In the genomic region with DNA sequence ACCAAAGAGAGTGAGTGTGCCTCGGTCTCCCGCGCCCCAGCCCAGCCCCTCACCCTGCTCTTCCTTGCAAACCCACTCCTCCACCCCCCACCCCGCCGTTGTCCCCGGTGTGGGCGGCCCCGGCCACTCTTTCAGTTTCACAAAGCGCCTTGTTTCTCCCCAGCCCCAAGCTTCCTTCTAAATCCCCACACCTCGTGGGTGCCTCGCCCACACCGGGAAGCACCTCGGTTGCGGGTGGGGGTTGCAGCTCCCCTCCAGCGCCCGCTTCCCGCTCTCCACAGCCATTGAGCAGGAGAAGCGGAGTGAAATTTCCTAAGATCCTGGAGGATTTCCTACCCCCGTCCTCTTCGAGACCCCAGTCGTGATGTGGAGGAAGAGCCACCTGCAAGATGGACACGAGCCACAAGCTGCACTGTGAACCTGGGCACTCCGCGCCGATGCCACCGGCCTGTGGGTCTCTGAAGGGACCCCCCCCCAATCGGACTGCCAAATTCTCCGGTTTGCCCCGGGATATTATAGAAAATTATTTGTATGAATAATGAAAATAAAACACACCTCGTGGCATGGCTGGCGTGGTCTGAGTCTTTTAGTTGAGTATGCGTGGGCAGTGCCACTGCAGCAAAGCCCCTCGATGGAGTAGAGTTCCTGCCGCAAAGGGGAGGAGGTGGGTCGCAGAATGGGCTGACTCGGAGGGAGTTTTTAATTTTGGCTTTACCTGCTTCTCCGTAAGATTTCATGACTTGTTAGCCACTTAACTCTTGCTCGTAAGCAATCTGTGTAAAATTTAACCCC, we compare ENCODE assay signal across 8 cellular contexts. TPM values are rescaled to one million over a fixed set of nuclear protein-coding genes. Genes with fewer than 3 reads are reported as not detected.
A peak's percentile ranks its signal among the peaks of the same experiment; 100 is the strongest.
DNase-seq lines count a peak whose midpoint lies in the region; ATAC-seq and TF ChIP-seq lines count a peak whose summit lies in the region.

No MANE protein-coding gene starts in this region.

- H3F3A ChIP-seq in Loucy (ENCODE audit: low read depth), result no peaks in the 10 kb centered on the region; the same call in 1 of the 2 replicates

- H3K9me3 ChIP-seq in ES-I3 (ENCODE audit: control insufficient read depth, insufficient read depth, low read length) (no peaks in the 10 kb centered on the region), Loucy (ENCODE audit: insufficient read depth, low read depth, low read length) (no peaks in the 10 kb centered on the region)

- DNase-seq in activated gamma-delta T cell treated with Interleukin-2 at 50 U/mL for 16 hours (peak; percentile 45), head of caudate nucleus (peak in 40 of 42 donors; percentile 33 to 82 (median 62)), posterior cingulate gyrus (peak in 6 of 10 donors; percentile 33 to 90 (median 68)), HT-29 (ENCODE audit: low spot score) (no peak), NCI-H1694 (lab: John Stamatoyannopoulos, UW) (no peak)

- H3K9ac ChIP-seq in ES-I3 (ENCODE audit: low read depth, low read length) (peak overlapping the region; percentile 88), Loucy (ENCODE audit: low read depth, low read length, poor library complexity, severe bottlenecking) (peak overlapping the region; percentile 95)

- H3K79me2 ChIP-seq in Loucy (ENCODE audit: insufficient read depth, low read length), result peaks cover 28% of the 10 kb centered on the region

- H2AFZ ChIP-seq in Loucy (ENCODE audit: low read length), result no peak overlapping the region

- no peak for TF ChIP-seq CTCF in Loucy (conservative IDR thresholded peaks at IDR 0.05; ENCODE audit: low read length)

- peak overlapping the region; percentile 85 for H3K4me2 ChIP-seq in Loucy (ENCODE audit: low read depth, low read length, poor library complexity, severe bottlenecking)

- H4K20me1 ChIP-seq in Loucy (ENCODE audit: insufficient read depth, low read length, poor library complexity, severe bottlenecking), result peaks cover 25% of the 10 kb centered on the region

- H3K4me1 ChIP-seq in ES-I3 (ENCODE audit: insufficient read depth, low read length) (peaks cover 10% of the 10 kb centered on the region), Loucy (ENCODE audit: insufficient read depth, low read length, poor library complexity, severe bottlenecking) (peaks cover 25% of the 10 kb centered on the region)

- no peaks in the 10 kb centered on the region for H3K27me3 ChIP-seq in Loucy (ENCODE audit: insufficient read depth, low read length, poor library complexity, severe bottlenecking)

- intact Hi-C loops in head of caudate nucleus (cut with DNase I) (no loop called here), posterior cingulate gyrus (cut with DNase I) (no loop called here)

- peak overlapping the region; percentile 87 for H3K4me3 ChIP-seq in Loucy (ENCODE audit: low read length, poor library complexity, severe bottlenecking)

- H3K36me3 ChIP-seq in ES-I3 (ENCODE audit: insufficient read depth, low read length) (no peaks in the 10 kb centered on the region; the same call in none of the 2 replicates), Loucy (ENCODE audit: insufficient read depth, low read length) (no peaks in the 10 kb centered on the region)

- no peaks in the 10 kb centered on the region for H3K9me2 ChIP-seq in Loucy (replicated peaks; ENCODE audit: low read depth, low read length)

- ATAC-seq in GM21737 (IDR thresholded peaks at IDR 0.05; ENCODE audit: unreplicated experiment), result peak; percentile 29

RNA-seq across cellular contexts. Expression of a gene that starts 0.8 kb away (rescaled TPM):
- total RNA-seq in HT-29 (2014; rRNA removed; shearing (Covaris generic)), result 4,823 and 6,107 TPM in 2 replicates

RNA-seq across cellular contexts. Expression of a gene that starts 25.4 kb away (rescaled TPM):
- total RNA-seq in HT-29 (2014; rRNA removed; shearing (Covaris generic)), result 2.3 and 3.1 TPM in 2 replicates

Comparison
In these comparisons a context has a peak if more than half of its experiments do, and no peak if none do; other contexts are left out.
1. DNase-seq: peak in activated gamma-delta T cell treated with Interleukin-2 at 50 U/mL for 16 hours (single experiment), head of caudate nucleus (40 of 42) and posterior cingulate gyrus (6 of 10); none in HT-29 (single experiment) and NCI-H1694 (single experiment).